Comparison of ENCODE assay signal across 23 cellular contexts in genomic region chr14:32428149-32428548, GRCh38.
DNase-seq lines count a peak whose midpoint lies in the region; ATAC-seq and TF ChIP-seq lines count a peak whose summit lies in the region.
"Had no signal": no experiment of that assay in that cellular context is flagged by ENCODE, and none has a peak within 500 bp of the region (broad histone marks: within the 10 kb centered on the region; RNA-seq: fewer than 3 reads in every experiment).

No MANE protein-coding gene starts in this region.

- H3K9me3 ChIP-seq in right atrium auricular region (no peaks in the 10 kb centered on the region), neuron (ENCODE audit: low read length) (peaks cover under 1% of the 10 kb centered on the region)
- H3K9me3 ChIP-seq: pancreas had no signal

- H2AFZ ChIP-seq in neuron (ENCODE audit: low read depth, low read length), result peak overlapping the region; percentile 23
- H2AFZ ChIP-seq: GM23248 had no signal

- peaks cover 0 to 11% of the 10 kb centered on the region in 2 donors for H3K4me1 ChIP-seq in right atrium auricular region
- H3K4me1 ChIP-seq in neuron (ENCODE audit: insufficient read depth, low read length), result peaks cover 23% of the 10 kb centered on the region
- H3K4me1 ChIP-seq: pancreas had no signal

- ATAC-seq in Right ventricle myocardium superior (ENCODE audit: poor library complexity) (peak; percentile 40), HG03342 (IDR thresholded peaks at IDR 0.05; ENCODE audit: unreplicated experiment) (no peak)
- ATAC-seq: activated T-helper 17 cell treated with anti-CD3 and anti-CD28 coated beads, Interleukin-2, amount 50 U/mL, for 72 hours; effector memory CD8-positive, alpha-beta T cell; Panc1; pancreas had no signal

- intact Hi-C loops in Right ventricle myocardium superior (cut with DNase I), result no loop called here

- H3K4me3 ChIP-seq in right atrium auricular region, result no peak overlapping the region
- no peak overlapping the region for H3K4me3 ChIP-seq in neuron (ENCODE audit: low read length)
- H3K4me3 ChIP-seq: GM23248, pancreas had no signal

- no peak for TF ChIP-seq CTCF in right atrium auricular region (IDR thresholded peaks at IDR 0.05)

- DNase-seq in Right ventricle myocardium superior (no peak), right atrium auricular region (ENCODE audit: low spot score) (no peak), NCI-H1105 treated with DMSO at 0.1 percent for 48 hours (lab: John Stamatoyannopoulos, UW) (no peak), DMS53 (lab: John Stamatoyannopoulos, UW) (no peak)
- no peak for DNase-seq in activated T-cell treated with anti-CD3 and anti-CD28 coated beads, Interleukin-2, amount 50 U/mL, for 1 hour
- DNase-seq: activated CD4-positive, alpha-beta T cell treated with anti-CD3 and anti-CD28 coated beads for 1 hour; cerebellar nuclear complex; DMS 273 treated with DMSO at 0.1 percent for 48 hours; effector memory CD8-positive, alpha-beta T cell; GM23248; KBM-7; mammary epithelial cell; naive B cell; NCI-H748 treated with DMSO at 0.1 percent for 48 hours; pancreas; stimulated activated CD4-positive, alpha-beta T cell treated with anti-CD3 and anti-CD28 coated beads, Interleukin-2, amount 100 ng/mL, for 24 hours; stimulated activated naive CD4-positive, alpha-beta T cell treated with Interleukin-2 at 50 U/mL for 16 hours; T-helper 9 cell had no signal

- no peaks in the 10 kb centered on the region for H3K27me3 ChIP-seq in right atrium auricular region
- no peaks in the 10 kb centered on the region for H3K27me3 ChIP-seq in neuron (ENCODE audit: insufficient read depth, low read length)
- H3K27me3 ChIP-seq: pancreas had no signal

- H3K27ac ChIP-seq in right atrium auricular region (peak overlapping the region in 1 of 2 donors; percentile 67), cingulate gyrus (ENCODE audit: low read depth, low read length) (peak overlapping the region; percentile 10)
- H3K27ac ChIP-seq: GM23248, pancreas had no signal

- H3K36me3 ChIP-seq in right atrium auricular region, result no peaks in the 10 kb centered on the region
- no peaks in the 10 kb centered on the region for H3K36me3 ChIP-seq in neuron (ENCODE audit: insufficient read depth, low read length)
- H3K36me3 ChIP-seq: pancreas had no signal
